Comparison of ENCODE assay signal across 9 cellular contexts in genomic region chr14:91413547-91414474, GRCh38. TPM values are rescaled to one million over a fixed set of nuclear protein-coding genes. Genes with fewer than 3 reads are reported as not detected.
DNase-seq lines count a peak whose midpoint lies in the region; ATAC-seq, FAIRE-seq and TF ChIP-seq lines count a peak whose summit lies in the region.
"Had no signal": no experiment of that assay in that cellular context is flagged by ENCODE, and none has a peak within 500 bp of the region (broad histone marks: within the 10 kb centered on the region; RNA-seq: fewer than 3 reads in every experiment).

No MANE protein-coding gene starts in this region.

- WGBS in K562 (ENCODE audit: insufficient coverage, low coverage, missing lambda C conversion rate): 73% methylated on average over 11 of the region's 11 CpGs

- H3K27me3 ChIP-seq in K562 (ENCODE audit: control insufficient read depth in 2 of 2, insufficient read depth in 2 of 2, low read length in 2 of 2) (no peaks in the 10 kb centered on the region), A673 (replicated peaks; ENCODE audit: insufficient read depth, low read depth, low read length, poor library complexity) (no peaks in the 10 kb centered on the region)

- H3K36me3 Mint-ChIP-seq in neural crest cell (ENCODE audit: low read depth): peaks cover 2% of the 10 kb centered on the region

- H3K9me1 ChIP-seq in K562 (ENCODE audit: control insufficient read depth, insufficient read depth, low read length): no peaks in the 10 kb centered on the region

- H3K4me2 ChIP-seq in K562 (ENCODE audit: insufficient read depth, low read length): no peak overlapping the region

- H3K27ac ChIP-seq in K562 (ENCODE audit: extremely low read depth, low read depth, low read length) (no peak overlapping the region), A673 (ENCODE audit: low read depth, low read length, poor library complexity, severe bottlenecking) (no peak overlapping the region)
- H3K27ac ChIP-seq: cardiac muscle cell had no signal

- FAIRE-seq in K562 (lab: Jason Lieb, UNC): no peak

- H3K4me1 ChIP-seq in K562 (replicated peaks in 1 of 2; ENCODE audit: control insufficient read depth in 2 of 2, insufficient read depth in 2 of 2, low read length in 2 of 2) (peaks cover 18% of the 10 kb centered on the region in 2 experiments; a peak in 4 of 5 replicates), A673 (ENCODE audit: insufficient read depth, low read length, poor library complexity, severe bottlenecking) (peaks cover 33% of the 10 kb centered on the region)

- peak overlapping the region in 1 of 2 experiments; percentile 71; a peak in 1 of 4 replicates for H3K9ac ChIP-seq in K562 (ENCODE audit: insufficient read depth in 1 of 2, low read depth in 2 of 2, low read length in 2 of 2)

- CTCF ChIA-PET in K562 (lab: Yijun Ruan, JAX; ENCODE audit: low intra/inter-chr PET ratio) (no interaction called here), A673 (lab: Charles Lee) (no interaction called here)

- H3K27me3 Mint-ChIP-seq in neural crest cell (ENCODE audit: low read depth): no peaks in the 10 kb centered on the region

- no peaks in the 10 kb centered on the region for H4K20me1 ChIP-seq in K562 (replicated peaks; ENCODE audit: control insufficient read depth, insufficient read depth, low read length)

- no peaks in the 10 kb centered on the region for H3K9me3 ChIP-seq in K562 (replicated peaks; ENCODE audit: control insufficient read depth, insufficient read depth, low read depth, low read length)
- no peaks in the 10 kb centered on the region for H3K9me3 ChIP-seq in A673 (ENCODE audit: low read depth, low read length, poor library complexity, severe bottlenecking)

- no TSS peak for BruUV-seq in K562 (replicated peaks; lab: Mats Ljungman, UMichigan)
- BruUV-seq in A673 (replicated peaks; lab: Mats Ljungman, UMichigan): no TSS peak

- ATAC-seq in K562 (no peak), HG03025 (IDR thresholded peaks at IDR 0.05; ENCODE audit: low FRiP score, unreplicated experiment) (no peak), GM18511 (IDR thresholded peaks at IDR 0.05; ENCODE audit: unreplicated experiment) (no peak)

- H3K4me3 ChIP-seq in GM08714 (ENCODE audit: low read length) (peak overlapping the region; percentile 93; the same call in 1 of the 2 replicates), K562 (no peak overlapping the region), A673 (ENCODE audit: low read depth, low read length, poor library complexity, severe bottlenecking) (no peak overlapping the region)
- H3K4me3 ChIP-seq: cardiac muscle cell had no signal

- peaks cover 59% of the 10 kb centered on the region for H3K4me1 Mint-ChIP-seq in neural crest cell

- no peak for TF ChIP-seq EP300 in K562 (IDR thresholded peaks at IDR 0.05; ENCODE audit: low read length)

- no peak overlapping the region for H2AFZ ChIP-seq in K562 (ENCODE audit: low read depth, low read length)

- intact Hi-C loops in K562 (cut with micrococcal nuclease) (loop anchor here (10.0 kb wide), 1 partner anchor 239 kb away; no protein-coding TSS in a partner anchor), A673 (cut with micrococcal nuclease; ENCODE audit: unreplicated experiment) (loop anchor here (10.0 kb wide), 1 partner anchor 501 kb away; no protein-coding TSS in a partner anchor)

- TF ChIP-seq CTCF in K562 (IDR thresholded peaks at IDR 0.05 in 2 of 3, conservative IDR thresholded peaks at IDR 0.05 in 1 of 3; ENCODE audit: insufficient read depth in 2 of 3, low read depth in 1 of 3, low read length in 3 of 3) (no peak), neural crest cell (conservative IDR thresholded peaks at IDR 0.05) (no peak), A673 (conservative IDR thresholded peaks at IDR 0.05; ENCODE audit: low read depth, low read length) (no peak)

- in situ Hi-C loops in K562 (cut with MboI): no loop called here

- peaks cover 60% of the 10 kb centered on the region for H3K79me2 ChIP-seq in K562 (ENCODE audit: control insufficient read depth, insufficient read depth, low read length)

- TF ChIP-seq POLR2A in K562 (conservative IDR thresholded peaks at IDR 0.05): no peak

- DNase-seq in NCI-H2196 (lab: John Stamatoyannopoulos, UW; ENCODE audit: unreplicated experiment): peak; percentile 70
- no peak for DNase-seq in K562 (ENCODE audit: extremely low read depth in 1 of 4, low spot score in 3 of 4)
- DNase-seq in neural crest cell (ENCODE audit: low read depth, low spot score): no peak
- no peak for DNase-seq in NCI-H446 (lab: John Stamatoyannopoulos, UW)
- DNase-seq in A673 (ENCODE audit: low spot score): no peak

- TF ChIP-seq RAD21 in K562 (CRISPR knock-in tag; conservative IDR thresholded peaks at IDR 0.05 in 1 of 2, IDR thresholded peaks at IDR 0.05 in 1 of 2): no peak

- peak overlapping the region; percentile 56 for H3K4me3 Mint-ChIP-seq in neural crest cell

- POLR2A ChIA-PET in K562 (lab: Yijun Ruan, JAX): interaction anchor here (0.6 to 3.7 kb wide), 2 partner anchors 11 to 49 kb away, joined by 4 to 16 read pairs; no protein-coding TSS in a partner anchor
- POLR2A ChIA-PET in A673 (lab: Charles Lee; ENCODE audit: low non-redundant PET): no interaction called here

- peaks cover 42% of the 10 kb centered on the region; the same call in 2 of the 3 replicates for H3K36me3 ChIP-seq in K562 (ENCODE audit: control insufficient read depth, insufficient read depth, low read length)
- H3K36me3 ChIP-seq in A673 (ENCODE audit: insufficient read depth, low read length, poor library complexity, severe bottlenecking): peaks cover 4% of the 10 kb centered on the region
- H3K36me3 ChIP-seq: cardiac muscle cell had no signal

- no peaks in the 10 kb centered on the region for H3K9me3 Mint-ChIP-seq in neural crest cell

- H3K27ac Mint-ChIP-seq in neural crest cell (ENCODE audit: unreplicated experiment): no peak overlapping the region

TF ChIP-seq in K562, 482 proteins besides CTCF, POLR2A, EP300 and RAD21 (continues in another document):
- TF ChIP-seq RBM25 (IDR thresholded peaks at IDR 0.05; ENCODE audit: low read depth, low read length, severe bottlenecking) (peak; percentile 67), EGR1 (conservative IDR thresholded peaks at IDR 0.05) (no peak), USF2 (CRISPR knock-in tag; IDR thresholded peaks at IDR 0.05) (peak; percentile 44), TFE3 (CRISPR knock-in tag; IDR thresholded peaks at IDR 0.05) (peak; percentile 42; the same call in 1 of the 2 replicates), ZSCAN29 (IDR thresholded peaks at IDR 0.05) (no peak), BHLHE40 (IDR thresholded peaks at IDR 0.05; ENCODE audit: low read length) (0 out of 2 replicates have a peak, but pooled peaks have one; percentile 15), SOX6 (IDR thresholded peaks at IDR 0.05) (0 out of 2 replicates have a peak, but pooled peaks have one; percentile 13), THRAP3 (IDR thresholded peaks at IDR 0.05; ENCODE audit: borderline replicate concordance) (no peak), ZNF347 (CRISPR knock-in tag; IDR thresholded peaks at IDR 0.05; ENCODE audit: low read depth) (no peak), USF1 (CRISPR knock-in tag; IDR thresholded peaks at IDR 0.05) (peak; percentile 57; the same call in 1 of the 2 replicates), RAD51 (IDR thresholded peaks at IDR 0.05; ENCODE audit: borderline replicate concordance, low read depth) (peak; percentile 71; the same call in 1 of the 2 replicates)

RNA-seq across cellular contexts. Expression of gene CCDC88C, which starts 3.8 kb away (rescaled TPM):
- 100 and 139 TPM in 2 replicates for total RNA-seq in K562 (2011; cell fraction: chromatin; rRNA removed; ENCODE audit: low replicate concordance)
- total RNA-seq in K562 (2011; cell fraction: nucleolus; rRNA removed): 63.0 and 67.6 TPM in 2 replicates
- 63.9 and 65.4 TPM in 2 replicates for total RNA-seq in K562 (2011; cell fraction: nucleoplasm; rRNA removed)
- total RNA-seq in K562 (2014; rRNA removed) (12.4 and 13.3 TPM in 2 replicates), K562 (2014; rRNA removed; fragmentation: Illumina TruSeq; extraction: Trizol) (11.2 and 12.9 TPM in 2 replicates), K562 (2015; rRNA removed; fragmentation: Illumina TruSeq; extraction: Trizol) (11.3 and 12.2 TPM in 2 replicates), K562 (2021) (16.8 and 22.5 TPM in 2 replicates), neural crest cell (44.6 and 44.7 TPM in 2 replicates), A673 (2021) (36.8 and 49.1 TPM in 2 replicates)
- polyA plus RNA-seq in K562 (2011; rRNA removed) (7.5 and 8.2 TPM in 2 replicates), K562 (2014; fragmentation: Illumina TruSeq; extraction: Trizol) (8.4 and 9.3 TPM in 2 replicates), K562 (2014; fragmentation: Nextera tagmentation; extraction: Ambion mirVana) (under 1 TPM; 0.62 to 0.65 TPM), K562 (2014; rRNA removed) (10.7 and 11.4 TPM in 2 replicates)
- polyA plus RNA-seq in K562 (2011; cell fraction: cytosol; rRNA removed): 5.8 and 6.7 TPM in 2 replicates
- polyA plus RNA-seq in K562 (2011; cell fraction: nucleus; rRNA removed): 23.6 and 28.3 TPM in 2 replicates
- polyA plus RNA-seq in K562 (2012): 8.6 and 10.1 TPM in 2 replicates
- polyA minus RNA-seq in K562 (2011; rRNA and poly(A)+ RNA removed): 20.0 and 20.9 TPM in 2 replicates
- 7.9 and 12.8 TPM in 2 replicates for polyA minus RNA-seq in K562 (2011; cell fraction: cytosol; rRNA and poly(A)+ RNA removed)
- polyA minus RNA-seq in K562 (2011; cell fraction: nucleus; rRNA and poly(A)+ RNA removed): 22.8 and 36.1 TPM in 2 replicates
